In genomic region chr19:17953316-17953801, GRCh38 we compare ENCODE assay signal across 1 cellular context.
TF ChIP-seq lines count a peak whose summit lies in the region.

No MANE protein-coding gene starts in this region.

TF ChIP-seq in neural cell, 6 proteins besides CTCF, POLR2A, EP300 and RAD21:
- no peak for TF ChIP-seq REST (IDR thresholded peaks at IDR 0.05; ENCODE audit: borderline replicate concordance)
TF ChIP-seq in neural cell: peak in this region for 0.
